ENCODE assay signal across 14 cellular contexts in genomic region chr22:20584029-20584871, GRCh38.
"Had no signal": no experiment of that assay in that cellular context is flagged by ENCODE, and none has a peak within 500 bp of the region (broad histone marks: within the 10 kb centered on the region; RNA-seq: fewer than 3 reads in every experiment).

No MANE protein-coding gene starts in this region.

- H3K27ac ChIP-seq: body of pancreas, neutrophil, SJSA1, transverse colon, WERI-Rb-1 had no signal

- H3K4me3 ChIP-seq: body of pancreas, SJSA1, skin epidermis, transverse colon had no signal

- H3K27me3 Mint-ChIP-seq: dendritic cell treated with granulocyte-macrophage colony-stimulating factor and Interleukin-4, amounts not matched to agents 40 ng/mL and 50 ng/mL, for 4 days; effector memory CD8-positive, alpha-beta T cell; naive B cell; stimulated activated memory B cell treated with anti-CD40 and anti-IgM and Interleukin-4, amounts not matched to agents 10 μg/mL and 1 μg/mL and 100 μg/mL, for 72 hours had no signal

- H3K9me3 ChIP-seq: body of pancreas, neutrophil, SJSA1, transverse colon had no signal

- H3K27me3 ChIP-seq: body of pancreas, neutrophil, SJSA1, transverse colon had no signal

- H3K9me3 Mint-ChIP-seq: dendritic cell treated with granulocyte-macrophage colony-stimulating factor and Interleukin-4, amounts not matched to agents 40 ng/mL and 50 ng/mL, for 4 days; effector memory CD8-positive, alpha-beta T cell; naive B cell; stimulated activated memory B cell treated with anti-CD40 and anti-IgM and Interleukin-4, amounts not matched to agents 10 μg/mL and 1 μg/mL and 100 μg/mL, for 72 hours had no signal

- H3K4me1 Mint-ChIP-seq: naive B cell; stimulated activated memory B cell treated with anti-CD40 and anti-IgM and Interleukin-4, amounts not matched to agents 10 μg/mL and 1 μg/mL and 100 μg/mL, for 72 hours had no signal

- H3K4me3 Mint-ChIP-seq: dendritic cell treated with granulocyte-macrophage colony-stimulating factor and Interleukin-4, amounts not matched to agents 40 ng/mL and 50 ng/mL, for 4 days; effector memory CD8-positive, alpha-beta T cell; naive B cell; stimulated activated memory B cell treated with anti-CD40 and anti-IgM and Interleukin-4, amounts not matched to agents 10 μg/mL and 1 μg/mL and 100 μg/mL, for 72 hours had no signal

- H3K4me1 ChIP-seq: body of pancreas, transverse colon had no signal

- H3K36me3 Mint-ChIP-seq: naive B cell had no signal

- H3K27ac Mint-ChIP-seq: dendritic cell treated with granulocyte-macrophage colony-stimulating factor and Interleukin-4, amounts not matched to agents 40 ng/mL and 50 ng/mL, for 4 days; naive B cell; stimulated activated memory B cell treated with anti-CD40 and anti-IgM and Interleukin-4, amounts not matched to agents 10 μg/mL and 1 μg/mL and 100 μg/mL, for 72 hours had no signal

- DNase-seq: activated CD4-positive, alpha-beta T cell treated with anti-CD3 and anti-CD28 coated beads for 4 hours; activated CD8-positive, alpha-beta memory T cell treated with anti-CD3 and anti-CD28 coated beads for 24 hours; cerebellar nuclear complex; effector memory CD8-positive, alpha-beta T cell; naive B cell; SW 1271; transverse colon had no signal

- ATAC-seq: body of pancreas; effector memory CD8-positive, alpha-beta T cell; stimulated activated memory B cell treated with anti-CD40 and anti-IgM and Interleukin-4, amounts not matched to agents 10 μg/mL and 1 μg/mL and 100 μg/mL, for 72 hours had no signal
